In the genomic region with DNA sequence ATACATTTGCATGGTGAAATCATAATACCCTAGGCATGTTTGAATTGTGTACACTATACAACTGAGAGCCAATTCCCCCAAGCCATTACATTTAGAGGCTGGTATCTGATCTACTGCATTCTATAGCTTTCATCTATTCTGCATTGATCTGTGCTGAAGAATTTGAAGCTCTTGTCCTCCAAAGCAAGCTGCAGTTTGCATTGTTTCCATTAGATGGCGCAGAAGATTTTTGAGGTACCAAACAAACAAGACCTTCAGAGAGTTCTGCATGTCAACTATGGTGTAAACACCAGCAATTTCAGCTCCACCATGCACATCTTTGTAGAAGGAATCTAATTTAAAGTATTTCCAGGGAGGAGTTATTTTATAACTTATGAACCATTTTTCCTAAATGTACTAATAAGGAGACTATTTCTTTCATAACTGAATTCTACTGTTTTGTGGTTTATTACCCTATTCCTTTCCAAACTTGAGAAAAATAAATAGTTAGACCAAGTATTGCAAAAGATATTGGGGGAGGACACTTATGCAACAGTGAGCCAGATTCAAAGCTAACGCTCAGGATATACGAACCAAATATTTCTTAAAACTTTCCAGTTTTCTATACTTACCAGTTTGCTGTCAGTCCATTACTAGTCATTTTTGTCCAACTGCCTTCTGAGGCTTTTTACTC, we compare ENCODE assay signal across 8 cellular contexts.
DNase-seq lines count a peak whose midpoint lies in the region; ATAC-seq and TF ChIP-seq lines count a peak whose summit lies in the region.

No MANE protein-coding gene starts in this region.

- H3K27ac Mint-ChIP-seq in nephron progenitor cell = no peak overlapping the region
- H3K27ac Mint-ChIP-seq in type B pancreatic cell = no peak overlapping the region

- peak; percentile 95 for TF ChIP-seq CTCF in nephron progenitor cell (IDR thresholded peaks at IDR 0.05)
- TF ChIP-seq CTCF in type B pancreatic cell (conservative IDR thresholded peaks at IDR 0.05) = peak; percentile 92

- peak; percentile 84 for ATAC-seq in HG03378 (IDR thresholded peaks at IDR 0.05; ENCODE audit: unreplicated experiment)

- no peaks in the 10 kb centered on the region for H3K9me3 Mint-ChIP-seq in nephron progenitor cell
- H3K9me3 Mint-ChIP-seq in type B pancreatic cell = peaks cover 3% of the 10 kb centered on the region

- DNase-seq in Caki2 (ENCODE audit: low read depth) (peak; percentile 26), GM19240 (ENCODE audit: insufficient read length, low spot score) (peak; percentile 43), NCI-H526 treated with DMSO at 0.1 percent for 48 hours (lab: John Stamatoyannopoulos, UW) (peak; percentile 52), fibroblast of gingiva (ENCODE audit: low read depth) (peak; percentile 82), nephron progenitor cell (peak; percentile 74), type B pancreatic cell (ENCODE audit: extremely low spot score, unreplicated experiment) (no peak)
- peak; percentile 58 for DNase-seq in activated CD8-positive, alpha-beta memory T cell treated with anti-CD3 and anti-CD28 coated beads for 24 hours

- H3K27me3 Mint-ChIP-seq in nephron progenitor cell (ENCODE audit: low read depth, poor library complexity) = peaks cover 5% of the 10 kb centered on the region
- H3K27me3 Mint-ChIP-seq in type B pancreatic cell = no peaks in the 10 kb centered on the region

- in situ Hi-C loops in Caki2 (cut with HindIII; ENCODE audit: low pct_unique_long_range_greater_than_20kb, low sequenced_read_pairs) = no loop called here

- H3K36me3 Mint-ChIP-seq in nephron progenitor cell (ENCODE audit: low read depth) (no peaks in the 10 kb centered on the region), type B pancreatic cell (no peaks in the 10 kb centered on the region)

- no peak overlapping the region for H3K4me3 Mint-ChIP-seq in nephron progenitor cell
- H3K4me3 Mint-ChIP-seq in type B pancreatic cell = no peak overlapping the region

- H3K4me1 Mint-ChIP-seq in nephron progenitor cell (peaks cover 3% of the 10 kb centered on the region), type B pancreatic cell (ENCODE audit: unreplicated experiment) (peaks cover 7% of the 10 kb centered on the region)
